Comparison of ENCODE assay signal across 1 cellular context in genomic region chr13:78655007-78655406, GRCh38.
TF ChIP-seq lines count a peak whose summit lies in the region.

No MANE protein-coding gene starts in this region.

TF ChIP-seq in HEK293, 187 proteins besides CTCF, POLR2A, EP300 and RAD21 (continued from another document):
- 0 out of 2 replicates have a peak, but pooled peaks have one; percentile 43 for TF ChIP-seq ZNF580 (tag by site-specific recombination; IDR thresholded peaks at IDR 0.05)
- TF ChIP-seq ZNF157 (tag by site-specific recombination; IDR thresholded peaks at IDR 0.05): no peak
- no peak for TF ChIP-seq ATF2 (tag by site-specific recombination; IDR thresholded peaks at IDR 0.05; ENCODE audit: low read depth)
- TF ChIP-seq ZNF211 (tag by site-specific recombination; IDR thresholded peaks at IDR 0.05; ENCODE audit: low read depth): no peak
- TF ChIP-seq SALL2 (tag by site-specific recombination; IDR thresholded peaks at IDR 0.05; ENCODE audit: borderline replicate concordance): no peak
- 0 out of 2 replicates have a peak, but pooled peaks have one; percentile 45 for TF ChIP-seq ZSCAN30 (tag by site-specific recombination; IDR thresholded peaks at IDR 0.05)
- TF ChIP-seq MYNN (tag by site-specific recombination; IDR thresholded peaks at IDR 0.05; ENCODE audit: borderline replicate concordance): no peak
- no peak for TF ChIP-seq ZBTB20 (tag by site-specific recombination; IDR thresholded peaks at IDR 0.05)
- no peak for TF ChIP-seq ZNF350 (tag by site-specific recombination; IDR thresholded peaks at IDR 0.05)
- no peak for TF ChIP-seq ZNF155 (tag by site-specific recombination; IDR thresholded peaks at IDR 0.05)
- TF ChIP-seq ZNF311 (tag by site-specific recombination; IDR thresholded peaks at IDR 0.05; ENCODE audit: borderline replicate concordance): no peak
- no peak for TF ChIP-seq SCRT2 (tag by site-specific recombination; IDR thresholded peaks at IDR 0.05)
- no peak for TF ChIP-seq ZNF362 (tag by site-specific recombination; IDR thresholded peaks at IDR 0.05)
- no peak for TF ChIP-seq PRDM10 (tag by site-specific recombination; IDR thresholded peaks at IDR 0.05)
- TF ChIP-seq BCL11B (tag by site-specific recombination; IDR thresholded peaks at IDR 0.05; ENCODE audit: low read depth): 0 out of 2 replicates have a peak, but pooled peaks have one; percentile 44
- no peak for TF ChIP-seq ZIC2 (tag by site-specific recombination; IDR thresholded peaks at IDR 0.05)
- TF ChIP-seq ZNF223 (tag by site-specific recombination; IDR thresholded peaks at IDR 0.05): no peak
- TF ChIP-seq ZNF626 (tag by site-specific recombination; IDR thresholded peaks at IDR 0.05): no peak
- TF ChIP-seq ZNF624 (tag by site-specific recombination; IDR thresholded peaks at IDR 0.05): no peak
TF ChIP-seq in HEK293: peak in this region for 11.
